ENCODE assay signal across 15 cellular contexts in genomic region chr1:29838738-29839320, GRCh38.
DNase-seq lines count a peak whose midpoint lies in the region; ATAC-seq, FAIRE-seq and TF ChIP-seq lines count a peak whose summit lies in the region.
"Had no signal": no experiment of that assay in that cellular context is flagged by ENCODE, and none has a peak within 500 bp of the region (broad histone marks: within the 10 kb centered on the region; RNA-seq: fewer than 3 reads in every experiment).

No MANE protein-coding gene starts in this region.

- TF ChIP-seq CTCF in HepG2 (CRISPR knock-in tag; IDR thresholded peaks at IDR 0.05) (no peak), right lobe of liver (IDR thresholded peaks at IDR 0.05) (no peak)

- CTCF ChIA-PET in HepG2 (lab: Yijun Ruan, JAX; ENCODE audit: low intra/inter-chr PET ratio, low total read pairs) = no interaction called here

- H3K4me1 ChIP-seq in HepG2 (ENCODE audit: insufficient read depth, low read length) = no peaks in the 10 kb centered on the region
- H3K4me1 ChIP-seq in right lobe of liver = no peaks in the 10 kb centered on the region

- TF ChIP-seq EP300 in HepG2 (IDR thresholded peaks at IDR 0.05; ENCODE audit: low read depth in 2 of 2, low read length in 2 of 2) (no peak), HepG2 (CRISPR knock-in tag; IDR thresholded peaks at IDR 0.05; ENCODE audit: borderline replicate concordance) (no peak)

- in situ Hi-C loops in HepG2 (cut with HindIII; ENCODE audit: extremely low pct_ligation_motif_present, low pct_unique_long_range_greater_than_20kb) = no loop called here
- in situ Hi-C loops in SK-MEL-5 (cut with HindIII; ENCODE audit: low pct_unique_long_range_greater_than_20kb, low sequenced_read_pairs) = no loop called here

- H3K4me2 ChIP-seq in HepG2 (ENCODE audit: low read depth, low read length) = no peak overlapping the region
- H3K4me2 ChIP-seq: GM23338 had no signal

- FAIRE-seq in HepG2 (lab: Jason Lieb, UNC) = no peak
- FAIRE-seq: GM12878, GM18507 had no signal

- TF ChIP-seq POLR2A in HepG2 (IDR thresholded peaks at IDR 0.05; ENCODE audit: insufficient read depth in 1 of 2, low read depth in 2 of 2, low read length in 2 of 2) (no peak), right lobe of liver (IDR thresholded peaks at IDR 0.05) (no peak)

- TF ChIP-seq RAD21 in HepG2 (CRISPR knock-in tag; IDR thresholded peaks at IDR 0.05) = no peak

- H3K36me3 ChIP-seq in HepG2 (replicated peaks in 1 of 2; ENCODE audit: control insufficient read depth in 1 of 2, insufficient read depth in 2 of 2, low read length in 2 of 2) (no peaks in the 10 kb centered on the region), right lobe of liver (no peaks in the 10 kb centered on the region)

- 10% methylated on average over 3 of the region's 3 CpGs for WGBS in HepG2 (ENCODE audit: low lambda C conversion rate)
- WGBS in right lobe of liver (ENCODE audit: insufficient coverage, low coverage, low lambda C conversion rate, missing lambda C conversion rate) = 40% methylated on average over 2 of the region's 3 CpGs

- H3K79me2 ChIP-seq in HepG2 (ENCODE audit: insufficient read depth, low read length) = no peaks in the 10 kb centered on the region

- POLR2A ChIA-PET in HepG2 (lab: Yijun Ruan, JAX) = no interaction called here

- H3K4me3 ChIP-seq in HepG2 (replicated peaks in 1 of 3; ENCODE audit: insufficient read depth in 1 of 3, low read depth in 2 of 3, low read length in 3 of 3) = no peak overlapping the region
- no peak overlapping the region for H3K4me3 ChIP-seq in right lobe of liver
- H3K4me3 ChIP-seq: GM12878, GM23338 had no signal

- H4K20me1 ChIP-seq in HepG2 (ENCODE audit: insufficient read depth, low read length) = no peaks in the 10 kb centered on the region

- BruUV-seq in HepG2 (replicated peaks; lab: Mats Ljungman, UMichigan) = no TSS peak

- DNase-seq in HepG2 (ENCODE audit: low spot score) (no peak), right lobe of liver (no peak), SK-MEL-5 (ENCODE audit: low read depth, low spot score) (peak; percentile 3), islet precursor cell (peak; percentile 35), OCI-M2 (lab: John Stamatoyannopoulos, UW; ENCODE audit: unreplicated experiment) (no peak), foreskin melanocyte (no peak)
- DNase-seq: C1 segment of cervical spinal cord; Calu3; CD4-positive, alpha-beta T cell; DMS79; H7 had no signal

- peaks cover 15% of the 10 kb centered on the region for H3K9me3 ChIP-seq in HepG2 (ENCODE audit: low read length)
- no peaks in the 10 kb centered on the region for H3K9me3 ChIP-seq in right lobe of liver

- H2AFZ ChIP-seq in HepG2 (ENCODE audit: low read length) = no peak overlapping the region
- H2AFZ ChIP-seq: GM23338 had no signal

- no peak for ATAC-seq in HepG2
- no peak for ATAC-seq in right lobe of liver
- ATAC-seq in GM21825 (IDR thresholded peaks at IDR 0.05; ENCODE audit: unreplicated experiment) = no peak
- ATAC-seq: GM12878, GM23338 had no signal

- no peak overlapping the region for H3K9ac ChIP-seq in HepG2 (ENCODE audit: insufficient read depth, low read depth, low read length)

- intact Hi-C loops in HepG2 (cut with micrococcal nuclease; ENCODE audit: unreplicated experiment) (no loop called here), right lobe of liver (cut with DNase I) (no loop called here)

- H3K27ac ChIP-seq in HepG2 (ENCODE audit: extremely low read length, insufficient read depth, low read length) (no peak overlapping the region), right lobe of liver (no peak overlapping the region)

- no peaks in the 10 kb centered on the region for H3K27me3 ChIP-seq in HepG2 (ENCODE audit: control insufficient read depth in 1 of 2, insufficient read depth in 2 of 2, low read length in 2 of 2)
- H3K27me3 ChIP-seq in right lobe of liver = no peaks in the 10 kb centered on the region

TF ChIP-seq in HepG2, 621 proteins besides CTCF, POLR2A, EP300 and RAD21:
- TF ChIP-seq ZNF781 (CRISPR knock-in tag; IDR thresholded peaks at IDR 0.05; ENCODE audit: borderline replicate concordance, not compliant biosample characterization) (no peak), ATF7 (IDR thresholded peaks at IDR 0.05) (peak; percentile 91), ATF7 (CRISPR knock-in tag; IDR thresholded peaks at IDR 0.05) (no peak), CREB1 (IDR thresholded peaks at IDR 0.05) (peak; percentile 93), CREB1 (CRISPR knock-in tag; IDR thresholded peaks at IDR 0.05) (no peak), ARNTL (CRISPR knock-in tag; IDR thresholded peaks at IDR 0.05) (no peak), GZF1 (CRISPR knock-in tag; IDR thresholded peaks at IDR 0.05) (no peak), MAFK (conservative IDR thresholded peaks at IDR 0.05 in 1 of 2, IDR thresholded peaks at IDR 0.05 in 1 of 2; ENCODE audit: low read length in 2 of 2) (peak in 1 of 2 experiments; percentile 35; a peak in 2 of 4 replicates)

Comparison
In these comparisons a context has a peak if more than half of its experiments do, and no peak if none do; other contexts are left out.
1. DNase-seq: peak in SK-MEL-5 (single experiment) and islet precursor cell (single experiment); none in HepG2 (single experiment), right lobe of liver (0 of 3), OCI-M2 (single experiment) and foreskin melanocyte (single experiment).